Comparison of ENCODE assay signal across 8 cellular contexts in the genomic region with DNA sequence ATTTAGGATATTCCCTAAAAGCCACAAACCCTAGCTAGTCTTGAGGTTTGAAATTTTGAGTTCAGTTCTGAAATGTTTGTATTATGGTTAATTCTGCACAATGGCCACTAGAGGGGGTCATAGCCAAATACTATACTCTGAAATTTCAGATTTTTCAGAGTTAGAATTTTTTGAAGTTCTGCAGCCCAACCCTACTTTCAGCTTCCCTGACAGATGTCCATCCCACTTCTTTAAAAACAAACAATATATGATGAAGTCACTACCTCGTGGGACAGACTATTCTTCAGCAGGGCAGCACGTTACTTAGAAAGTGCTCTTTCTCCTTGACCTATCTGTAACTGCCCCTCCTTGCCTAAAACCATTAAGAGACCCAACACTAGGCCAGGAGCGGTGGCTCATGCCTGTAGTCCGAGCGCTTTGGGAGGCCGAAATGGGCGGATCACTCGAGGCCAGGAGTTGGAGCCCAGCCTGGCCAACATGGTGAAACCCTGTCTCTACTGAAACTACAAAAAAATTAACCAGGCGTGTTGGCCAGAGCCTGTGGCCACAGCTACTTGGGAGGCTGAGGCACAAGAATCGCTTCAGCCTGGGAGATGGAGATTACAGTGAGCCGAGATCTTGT. TPM values are rescaled to one million over a fixed set of nuclear protein-coding genes. Genes with fewer than 3 reads are reported as not detected.
DNase-seq lines count a peak whose midpoint lies in the region; ATAC-seq and TF ChIP-seq lines count a peak whose summit lies in the region.

No MANE protein-coding gene starts in this region.

- intact Hi-C loops in Caco-2 (cut with micrococcal nuclease; ENCODE audit: unreplicated experiment) (loop anchor here (1.0 to 5.0 kb wide), 4 partner anchors 48 to 291 kb away; partner anchors contain the start of genes PAPOLG and REL), right lobe of liver (cut with DNase I) (loop anchor here in 1 of 2 donors (10.0 kb wide), 1 partner anchor 297 kb away; no protein-coding TSS in a partner anchor)
- intact Hi-C loops in activated T-helper 1 cell treated with anti-CD3 and anti-CD28 coated beads, Interleukin-12 subunit alpha, Interleukin-12 subunit beta, Interleukin-2, Interleukin-4 antibody, amounts not matched to agents 30 ng/mL and 10 ng/mL and 1 ng/mL, durations not matched to agents 14 hours and 24 hours and 36 hours (cut with micrococcal nuclease): loop anchor here (1.0 kb wide), 3 partner anchors 48 to 291 kb away; partner anchors contain the start of gene PAPOLG

- H3K4me1 ChIP-seq in Caco-2 (no peaks in the 10 kb centered on the region), right lobe of liver (no peaks in the 10 kb centered on the region)

- no peaks in the 10 kb centered on the region for H3K36me3 Mint-ChIP-seq in Caco-2 (ENCODE audit: insufficient read depth, unreplicated experiment)
- H3K36me3 Mint-ChIP-seq in activated naive CD4-positive, alpha-beta T cell treated with anti-CD3 and anti-CD28 coated beads, Interleukin-2, amount 10 ng/mL, durations not matched to agents 7 days and 5 days: no peaks in the 10 kb centered on the region
- no peaks in the 10 kb centered on the region for H3K36me3 Mint-ChIP-seq in activated T-helper 1 cell treated with anti-CD3 and anti-CD28 coated beads, Interleukin-12 subunit alpha, Interleukin-12 subunit beta, Interleukin-2, Interleukin-4 antibody, amounts not matched to agents 30 ng/mL and 10 ng/mL and 1 ng/mL, durations not matched to agents 14 hours and 24 hours and 36 hours (ENCODE audit: low read depth)

- no peak overlapping the region for H3K27ac ChIP-seq in right lobe of liver

- 34% methylated on average over 11 of the region's 11 CpGs for WGBS in right lobe of liver (ENCODE audit: insufficient coverage, low coverage, low lambda C conversion rate, missing lambda C conversion rate)

- no peak overlapping the region for H3K4me3 Mint-ChIP-seq in Caco-2 (ENCODE audit: unreplicated experiment)
- H3K4me3 Mint-ChIP-seq in activated naive CD4-positive, alpha-beta T cell treated with anti-CD3 and anti-CD28 coated beads, Interleukin-2, amount 10 ng/mL, durations not matched to agents 7 days and 5 days: no peak overlapping the region
- no peak overlapping the region for H3K4me3 Mint-ChIP-seq in activated T-helper 1 cell treated with anti-CD3 and anti-CD28 coated beads, Interleukin-12 subunit alpha, Interleukin-12 subunit beta, Interleukin-2, Interleukin-4 antibody, amounts not matched to agents 30 ng/mL and 10 ng/mL and 1 ng/mL, durations not matched to agents 14 hours and 24 hours and 36 hours

- no peaks in the 10 kb centered on the region for H3K27me3 ChIP-seq in Caco-2 (replicated peaks; ENCODE audit: control insufficient read depth, insufficient read depth, low read length)
- no peaks in the 10 kb centered on the region; the same call in 1 of the 2 replicates for H3K27me3 ChIP-seq in H7 (ENCODE audit: control insufficient read depth, insufficient read depth, low read length)
- no peaks in the 10 kb centered on the region for H3K27me3 ChIP-seq in right lobe of liver

- DNase-seq in Caco-2: peak in 1 of 2 experiments; percentile 34
- peak; percentile 63 for DNase-seq in H7
- DNase-seq in NCI-H82 treated with DMSO at 0.1 percent for 48 hours (lab: John Stamatoyannopoulos, UW; ENCODE audit: unreplicated experiment): peak; percentile 7
- peak; percentile 25 for DNase-seq in central memory CD4-positive, alpha-beta T cell
- no peak for DNase-seq in right lobe of liver
- no peak for DNase-seq in activated naive CD4-positive, alpha-beta T cell treated with anti-CD3 and anti-CD28 coated beads, Interleukin-2, amount 10 ng/mL, durations not matched to agents 7 days and 5 days
- DNase-seq in activated T-helper 1 cell treated with anti-CD3 and anti-CD28 coated beads, Interleukin-12 subunit alpha, Interleukin-12 subunit beta, Interleukin-2, Interleukin-4 antibody, amounts not matched to agents 30 ng/mL and 10 ng/mL and 1 ng/mL, durations not matched to agents 14 hours and 24 hours and 36 hours (ENCODE audit: low spot score): no peak

- no peaks in the 10 kb centered on the region for H3K36me3 ChIP-seq in Caco-2 (ENCODE audit: control insufficient read depth, insufficient read depth, low read length)
- H3K36me3 ChIP-seq in H7 (replicated peaks; ENCODE audit: control insufficient read depth, insufficient read depth, low read length): no peaks in the 10 kb centered on the region
- H3K36me3 ChIP-seq in right lobe of liver: no peaks in the 10 kb centered on the region

- no peaks in the 10 kb centered on the region for H3K9me3 Mint-ChIP-seq in Caco-2 (ENCODE audit: unreplicated experiment)
- no peaks in the 10 kb centered on the region for H3K9me3 Mint-ChIP-seq in activated naive CD4-positive, alpha-beta T cell treated with anti-CD3 and anti-CD28 coated beads, Interleukin-2, amount 10 ng/mL, durations not matched to agents 7 days and 5 days
- no peaks in the 10 kb centered on the region for H3K9me3 Mint-ChIP-seq in activated T-helper 1 cell treated with anti-CD3 and anti-CD28 coated beads, Interleukin-12 subunit alpha, Interleukin-12 subunit beta, Interleukin-2, Interleukin-4 antibody, amounts not matched to agents 30 ng/mL and 10 ng/mL and 1 ng/mL, durations not matched to agents 14 hours and 24 hours and 36 hours

- ATAC-seq in right lobe of liver (peak; percentile 64 to 79 (median 71)), HG02852 (IDR thresholded peaks at IDR 0.05; ENCODE audit: unreplicated experiment) (no peak)

- H3K27me3 Mint-ChIP-seq in Caco-2 (ENCODE audit: insufficient read depth, unreplicated experiment): no peaks in the 10 kb centered on the region
- H3K27me3 Mint-ChIP-seq in activated naive CD4-positive, alpha-beta T cell treated with anti-CD3 and anti-CD28 coated beads, Interleukin-2, amount 10 ng/mL, durations not matched to agents 7 days and 5 days: peaks cover 13% of the 10 kb centered on the region
- H3K27me3 Mint-ChIP-seq in activated T-helper 1 cell treated with anti-CD3 and anti-CD28 coated beads, Interleukin-12 subunit alpha, Interleukin-12 subunit beta, Interleukin-2, Interleukin-4 antibody, amounts not matched to agents 30 ng/mL and 10 ng/mL and 1 ng/mL, durations not matched to agents 14 hours and 24 hours and 36 hours (ENCODE audit: insufficient read depth): no peaks in the 10 kb centered on the region

- no peak overlapping the region for H3K27ac Mint-ChIP-seq in Caco-2 (ENCODE audit: unreplicated experiment)
- H3K27ac Mint-ChIP-seq in activated naive CD4-positive, alpha-beta T cell treated with anti-CD3 and anti-CD28 coated beads, Interleukin-2, amount 10 ng/mL, durations not matched to agents 7 days and 5 days: no peak overlapping the region
- no peak overlapping the region for H3K27ac Mint-ChIP-seq in activated T-helper 1 cell treated with anti-CD3 and anti-CD28 coated beads, Interleukin-12 subunit alpha, Interleukin-12 subunit beta, Interleukin-2, Interleukin-4 antibody, amounts not matched to agents 30 ng/mL and 10 ng/mL and 1 ng/mL, durations not matched to agents 14 hours and 24 hours and 36 hours

- no peak overlapping the region for H3K4me3 ChIP-seq in Caco-2 (ENCODE audit: low read depth, low read length)
- H3K4me3 ChIP-seq in H7 (ENCODE audit: insufficient read depth, low read depth, low read length): no peak overlapping the region
- no peak overlapping the region for H3K4me3 ChIP-seq in right lobe of liver

- no peak for TF ChIP-seq POLR2A in right lobe of liver (IDR thresholded peaks at IDR 0.05)

- H3K9me3 ChIP-seq in Caco-2 (no peaks in the 10 kb centered on the region), right lobe of liver (no peaks in the 10 kb centered on the region)

- peak; percentile 76 to 77 for TF ChIP-seq CTCF in Caco-2 (IDR thresholded peaks at IDR 0.05; ENCODE audit: insufficient read depth in 1 of 2, low read depth in 1 of 2, low read length in 1 of 2, severe bottlenecking in 1 of 2, unreplicated experiment in 1 of 2)
- TF ChIP-seq CTCF in right lobe of liver (IDR thresholded peaks at IDR 0.05): peak; percentile 67 to 76 (median 74)

- peaks cover 6% of the 10 kb centered on the region for H3K4me1 Mint-ChIP-seq in Caco-2 (ENCODE audit: low read depth, unreplicated experiment)
- H3K4me1 Mint-ChIP-seq in activated naive CD4-positive, alpha-beta T cell treated with anti-CD3 and anti-CD28 coated beads, Interleukin-2, amount 10 ng/mL, durations not matched to agents 7 days and 5 days: no peaks in the 10 kb centered on the region
- no peaks in the 10 kb centered on the region for H3K4me1 Mint-ChIP-seq in activated T-helper 1 cell treated with anti-CD3 and anti-CD28 coated beads, Interleukin-12 subunit alpha, Interleukin-12 subunit beta, Interleukin-2, Interleukin-4 antibody, amounts not matched to agents 30 ng/mL and 10 ng/mL and 1 ng/mL, durations not matched to agents 14 hours and 24 hours and 36 hours (ENCODE audit: low read depth)

- BruUV-seq in Caco-2 (replicated peaks; lab: Mats Ljungman, UMichigan): no TSS peak

- POLR2A ChIA-PET in Caco-2 (lab: Charles Lee): no interaction called here

- CTCF ChIA-PET in Caco-2 (lab: Charles Lee): interaction anchor here (0.7 to 2.7 kb wide), 4 partner anchors 28 to 291 kb away, joined by 3 to 15 read pairs (median 4); partner anchors contain the start of gene PAPOLG
- CTCF ChIA-PET in activated naive CD4-positive, alpha-beta T cell treated with anti-CD3 and anti-CD28 coated beads, Interleukin-2, amount 10 ng/mL, durations not matched to agents 7 days and 5 days (lab: Charles Lee): interaction anchor here (0.6 to 8.2 kb wide), 21 partner anchors 11 to 462 kb away, joined by 3 to 77 read pairs (median 3); no protein-coding TSS in a partner anchor

RNA-seq across cellular contexts. Expression of gene PAPOLG, which starts 48.2 kb away (rescaled TPM):
- total RNA-seq in Caco-2 (2022) (14.0 and 14.4 TPM in 2 replicates), right lobe of liver (1 to 10 TPM; 3.6 to 5.9 (median 4.2) TPM)
- 26.0 and 33.9 TPM in 2 replicates for total RNA-seq in H7 (2014; rRNA removed; shearing (Covaris generic))
- total RNA-seq in activated T-helper 1 cell treated with anti-CD3 and anti-CD28 coated beads, Interleukin-12 subunit alpha, Interleukin-12 subunit beta, Interleukin-2, Interleukin-4 antibody, amounts not matched to agents 30 ng/mL and 10 ng/mL and 1 ng/mL, durations not matched to agents 14 hours and 24 hours and 36 hours: 17.2 and 22.2 TPM in 2 replicates

Comparison
In these comparisons a context has a peak if more than half of its experiments do, and no peak if none do; other contexts are left out.
1. DNase-seq: peak in H7 (single experiment), NCI-H82 treated with DMSO at 0.1 percent for 48 hours (single experiment) and central memory CD4-positive, alpha-beta T cell (single experiment); none in right lobe of liver (0 of 3), activated naive CD4-positive, alpha-beta T cell treated with anti-CD3 and anti-CD28 coated beads, Interleukin-2, amount 10 ng/mL, durations not matched to agents 7 days and 5 days (single experiment) and activated T-helper 1 cell treated with anti-CD3 and anti-CD28 coated beads, Interleukin-12 subunit alpha, Interleukin-12 subunit beta, Interleukin-2, Interleukin-4 antibody, amounts not matched to agents 30 ng/mL and 10 ng/mL and 1 ng/mL, durations not matched to agents 14 hours and 24 hours and 36 hours (single experiment).